ENCODE assay signal across 14 cellular contexts in genomic region chr15:36585774-36586173, GRCh38.
"Had no signal": no experiment of that assay in that cellular context is flagged by ENCODE, and none has a peak within 500 bp of the region (broad histone marks: within the 10 kb centered on the region; RNA-seq: fewer than 3 reads in every experiment).

No MANE protein-coding gene starts in this region.

- ATAC-seq: WTC11 had no signal

- DNase-seq: activated gamma-delta T cell; activated T-cell treated with anti-CD3 and anti-CD28 coated beads, Interleukin-2, amount 50 U/mL, for 1 hour; aorta; dorsolateral prefrontal cortex; kidney; ovary; small intestine; substantia nigra; upper lobe of left lung had no signal

- H3K9me3 Mint-ChIP-seq: activated CD4-positive, alpha-beta T cell treated with anti-CD3 and anti-CD28 coated beads, Interleukin-2, amount 10 ng/mL, durations not matched to agents 24 days and 14 days; neural progenitor cell; T-helper 1 cell treated with Interleukin-12 subunit alpha and Interleukin-12 subunit beta and Interleukin-4 antibody, amounts not matched to agents 30 μg/mL and 1 μg/mL, for 36 hours; WTC11 had no signal

- H3K4me1 ChIP-seq: breast epithelium, upper lobe of left lung had no signal

- H3K4me2 ChIP-seq: neural progenitor cell had no signal

- H3K36me3 ChIP-seq: breast epithelium, neural progenitor cell, ovary, upper lobe of left lung had no signal

- H3K27me3 ChIP-seq: breast epithelium, dorsolateral prefrontal cortex, neural progenitor cell, ovary, upper lobe of left lung had no signal

- H3K4me3 ChIP-seq: breast epithelium, dorsolateral prefrontal cortex, neural progenitor cell, ovary, upper lobe of left lung had no signal

- H3K4me3 Mint-ChIP-seq: activated CD4-positive, alpha-beta T cell treated with anti-CD3 and anti-CD28 coated beads, Interleukin-2, amount 10 ng/mL, durations not matched to agents 24 days and 14 days; neural progenitor cell; T-helper 1 cell treated with Interleukin-12 subunit alpha and Interleukin-12 subunit beta and Interleukin-4 antibody, amounts not matched to agents 30 μg/mL and 1 μg/mL, for 36 hours; WTC11 had no signal

- H2AFZ ChIP-seq: neural progenitor cell had no signal

- H3K9me3 ChIP-seq: breast epithelium, ovary, upper lobe of left lung had no signal

- H3K4me1 Mint-ChIP-seq: activated CD4-positive, alpha-beta T cell treated with anti-CD3 and anti-CD28 coated beads, Interleukin-2, amount 10 ng/mL, durations not matched to agents 24 days and 14 days; neural progenitor cell had no signal

- H3K27ac ChIP-seq: breast epithelium, dorsolateral prefrontal cortex, neural progenitor cell, ovary, upper lobe of left lung had no signal

- H3K36me3 Mint-ChIP-seq: neural progenitor cell, WTC11 had no signal

- H3K27ac Mint-ChIP-seq: activated CD4-positive, alpha-beta T cell treated with anti-CD3 and anti-CD28 coated beads, Interleukin-2, amount 10 ng/mL, durations not matched to agents 24 days and 14 days; neural progenitor cell; T-helper 1 cell treated with Interleukin-12 subunit alpha and Interleukin-12 subunit beta and Interleukin-4 antibody, amounts not matched to agents 30 μg/mL and 1 μg/mL, for 36 hours; WTC11 had no signal
